ENCODE assay signal across 30 cellular contexts in genomic region chr4:28760003-28760402, GRCh38.
DNase-seq lines count a peak whose midpoint lies in the region; ATAC-seq, FAIRE-seq and TF ChIP-seq lines count a peak whose summit lies in the region.
"Had no signal": no experiment of that assay in that cellular context is flagged by ENCODE, and none has a peak within 500 bp of the region (broad histone marks: within the 10 kb centered on the region; RNA-seq: fewer than 3 reads in every experiment).

No MANE protein-coding gene starts in this region.

- in situ Hi-C loops in HepG2 (cut with HindIII; ENCODE audit: extremely low pct_ligation_motif_present, low pct_unique_long_range_greater_than_20kb), result no loop called here

- intact Hi-C loops in HepG2 (cut with micrococcal nuclease; ENCODE audit: unreplicated experiment) (no loop called here), right lobe of liver (cut with DNase I) (no loop called here)

- H3K27ac ChIP-seq in HepG2 (ENCODE audit: extremely low read length, insufficient read depth, low read length), result no peak overlapping the region
- H3K27ac ChIP-seq in right lobe of liver, result no peak overlapping the region
- no peak overlapping the region for H3K27ac ChIP-seq in A549
- H3K27ac ChIP-seq: 22Rv1; BLaER1; BLaER1 treated with 17β-estradiol and CSF1 and Interleukin-3, amounts not matched to agents 10 nM and 100 nM; C4-2B had no signal

- no peak overlapping the region for H3K9ac ChIP-seq in HepG2 (ENCODE audit: insufficient read depth, low read depth, low read length)
- H3K9ac ChIP-seq: BLaER1; BLaER1 treated with 17β-estradiol and CSF1 and Interleukin-3, amounts not matched to agents 10 nM and 100 nM had no signal

- WGBS in HepG2 (ENCODE audit: low lambda C conversion rate), result 4% methylated on average over 6 of the region's 6 CpGs
- WGBS in right lobe of liver (ENCODE audit: insufficient coverage, low coverage, low lambda C conversion rate, missing lambda C conversion rate), result 55% methylated on average over 6 of the region's 6 CpGs
- WGBS in A549 (ENCODE audit: missing lambda C conversion rate), result 70% methylated on average over 6 of the region's 6 CpGs

- no peaks in the 10 kb centered on the region for H4K20me1 ChIP-seq in HepG2 (ENCODE audit: insufficient read depth, low read length)
- H4K20me1 ChIP-seq: BLaER1; BLaER1 treated with 17β-estradiol and CSF1 and Interleukin-3, amounts not matched to agents 10 nM and 100 nM had no signal

- H3K9me3 ChIP-seq in HepG2 (ENCODE audit: low read length), result peaks cover 59% of the 10 kb centered on the region
- no peaks in the 10 kb centered on the region for H3K9me3 ChIP-seq in right lobe of liver
- no peaks in the 10 kb centered on the region for H3K9me3 ChIP-seq in A549
- H3K9me3 ChIP-seq: BE2C; BLaER1; BLaER1 treated with 17β-estradiol and CSF1 and Interleukin-3, amounts not matched to agents 10 nM and 100 nM; Caco-2 had no signal

- TF ChIP-seq POLR2A in HepG2 (IDR thresholded peaks at IDR 0.05; ENCODE audit: insufficient read depth in 1 of 2, low read depth in 2 of 2, low read length in 2 of 2) (no peak), right lobe of liver (IDR thresholded peaks at IDR 0.05) (no peak), A549 (IDR thresholded peaks at IDR 0.05; ENCODE audit: low read length) (no peak)

- no peak overlapping the region for H2AFZ ChIP-seq in HepG2 (ENCODE audit: low read length)

- TF ChIP-seq EP300 in HepG2 (IDR thresholded peaks at IDR 0.05; ENCODE audit: low read depth in 2 of 2, low read length in 2 of 2), result no peak
- TF ChIP-seq EP300 in HepG2 (CRISPR knock-in tag; IDR thresholded peaks at IDR 0.05; ENCODE audit: borderline replicate concordance), result no peak
- no peak for TF ChIP-seq EP300 in A549 (IDR thresholded peaks at IDR 0.05)

- H3K79me2 ChIP-seq in HepG2 (ENCODE audit: insufficient read depth, low read length), result no peaks in the 10 kb centered on the region

- TF ChIP-seq CTCF in HepG2 (CRISPR knock-in tag; IDR thresholded peaks at IDR 0.05) (no peak), right lobe of liver (IDR thresholded peaks at IDR 0.05) (no peak), A549 (IDR thresholded peaks at IDR 0.05) (no peak)

- FAIRE-seq in HepG2 (lab: Jason Lieb, UNC) (no peak), A549 (lab: Jason Lieb, UNC) (no peak)
- FAIRE-seq: A204.1, D721Med had no signal

- H3K4me3 ChIP-seq in HepG2 (replicated peaks in 1 of 3; ENCODE audit: insufficient read depth in 1 of 3, low read depth in 2 of 3, low read length in 3 of 3) (no peak overlapping the region), right lobe of liver (no peak overlapping the region), A549 (no peak overlapping the region)
- H3K4me3 ChIP-seq: BLaER1; BLaER1 treated with 17β-estradiol and CSF1 and Interleukin-3, amounts not matched to agents 10 nM and 100 nM had no signal

- CTCF ChIA-PET in HepG2 (lab: Yijun Ruan, JAX; ENCODE audit: low intra/inter-chr PET ratio, low total read pairs), result no interaction called here
- CTCF ChIA-PET in A549 (lab: Yijun Ruan, JAX), result no interaction called here

- H3K4me2 ChIP-seq in HepG2 (ENCODE audit: low read depth, low read length), result no peak overlapping the region
- no peak overlapping the region for H3K4me2 ChIP-seq in A549
- H3K4me2 ChIP-seq: BLaER1; BLaER1 treated with 17β-estradiol and CSF1 and Interleukin-3, amounts not matched to agents 10 nM and 100 nM had no signal

- no peaks in the 10 kb centered on the region for H3K4me1 ChIP-seq in HepG2 (ENCODE audit: insufficient read depth, low read length)
- H3K4me1 ChIP-seq in right lobe of liver, result no peaks in the 10 kb centered on the region
- H3K4me1 ChIP-seq in A549, result no peaks in the 10 kb centered on the region
- H3K4me1 ChIP-seq: BE2C; BLaER1; BLaER1 treated with 17β-estradiol and CSF1 and Interleukin-3, amounts not matched to agents 10 nM and 100 nM; Caco-2 had no signal

- H3K27me3 ChIP-seq in HepG2 (ENCODE audit: control insufficient read depth in 1 of 2, insufficient read depth in 2 of 2, low read length in 2 of 2) (no peaks in the 10 kb centered on the region), right lobe of liver (no peaks in the 10 kb centered on the region)
- H3K27me3 ChIP-seq: BE2C; BLaER1; BLaER1 treated with 17β-estradiol and CSF1 and Interleukin-3, amounts not matched to agents 10 nM and 100 nM had no signal

- POLR2A ChIA-PET in HepG2 (lab: Yijun Ruan, JAX) (no interaction called here), A549 (lab: Yijun Ruan, JAX) (no interaction called here)

- H3K36me3 ChIP-seq in HepG2 (replicated peaks in 1 of 2; ENCODE audit: control insufficient read depth in 1 of 2, insufficient read depth in 2 of 2, low read length in 2 of 2), result no peaks in the 10 kb centered on the region
- H3K36me3 ChIP-seq in right lobe of liver, result no peaks in the 10 kb centered on the region
- H3K36me3 ChIP-seq: BE2C; BLaER1; BLaER1 treated with 17β-estradiol and CSF1 and Interleukin-3, amounts not matched to agents 10 nM and 100 nM had no signal

- TF ChIP-seq RAD21 in HepG2 (CRISPR knock-in tag; IDR thresholded peaks at IDR 0.05) (no peak), A549 (conservative IDR thresholded peaks at IDR 0.05 in 1 of 2, IDR thresholded peaks at IDR 0.05 in 1 of 2) (no peak)

- ATAC-seq in HepG2, result no peak
- ATAC-seq in right lobe of liver, result no peak
- ATAC-seq in A549, result no peak
- ATAC-seq in esophagus mucosa, result no peak
- ATAC-seq: CD8-positive, alpha-beta T cell had no signal

- DNase-seq in HepG2 (ENCODE audit: low spot score) (no peak), right lobe of liver (no peak), A549 (ENCODE audit: low read depth in 1 of 2, low spot score in 1 of 2) (no peak)
- DNase-seq: 8988T; ACHN; AML-193; BE2C; C1 segment of cervical spinal cord; Caco-2; Calu3; CD4-positive, alpha-beta memory T cell; CD4-positive, alpha-beta T cell; CD4-positive, CD25-positive, alpha-beta regulatory T cell; CD8-positive, alpha-beta memory T cell; CD8-positive, alpha-beta T cell; COR-L47; DMS 273 treated with DMSO at 0.1 percent for 48 hours; DMS153; DMS53; DMS79; DMS79 treated with DMSO at 0.1 percent for 48 hours; DND-41; EL had no signal

- BruUV-seq in HepG2 (replicated peaks; lab: Mats Ljungman, UMichigan), result no TSS peak

TF ChIP-seq in HepG2, 621 proteins besides CTCF, POLR2A, EP300 and RAD21:
- TF ChIP-seq PBX3 (CRISPR knock-in tag; IDR thresholded peaks at IDR 0.05; ENCODE audit: borderline replicate concordance), result no peak
- peak; percentile 55; the same call in 1 of the 2 replicates for TF ChIP-seq NFE2L2 (IDR thresholded peaks at IDR 0.05; ENCODE audit: low read length)

TF ChIP-seq in A549, 52 proteins besides CTCF, POLR2A, EP300 and RAD21:
- TF ChIP-seq NFE2L2 (conservative IDR thresholded peaks at IDR 0.05; ENCODE audit: low read length) (peak; percentile 54), EHMT2 (IDR thresholded peaks at IDR 0.05; ENCODE audit: low read depth) (no peak)

Comparison
In these comparisons a context has a peak if more than half of its experiments do, and no peak if none do; other contexts are left out.
1. Of the 38 proteins assayed by ChIP-seq in both HepG2 and A549: peak only in HepG2: none; only in A549: none; in both: NFE2L2; in neither: 37.